ENCODE assay signal across 25 cellular contexts in genomic region chr13:22596157-22596863, GRCh38.
A peak's percentile ranks its signal among the peaks of the same experiment; 100 is the strongest.
DNase-seq lines count a peak whose midpoint lies in the region; ATAC-seq and TF ChIP-seq lines count a peak whose summit lies in the region.
"Had no signal": no experiment of that assay in that cellular context is flagged by ENCODE, and none has a peak within 500 bp of the region (broad histone marks: within the 10 kb centered on the region; RNA-seq: fewer than 3 reads in every experiment).

No MANE protein-coding gene starts in this region.

- in situ Hi-C loops in GM23248 (cut with MboI), result no loop called here

- no peaks in the 10 kb centered on the region for H3K36me3 ChIP-seq in GM23248 (ENCODE audit: low read depth)
- H3K36me3 ChIP-seq: HAP-1, ovary, sigmoid colon, SJSA1, vagina had no signal

- no peak overlapping the region for H2AFZ ChIP-seq in GM23248

- no peak overlapping the region for H3K27ac ChIP-seq in GM23248
- H3K27ac ChIP-seq: ovary, sigmoid colon, SJSA1, vagina, VCaP had no signal

- no peaks in the 10 kb centered on the region for H3K4me1 ChIP-seq in GM23248 (ENCODE audit: insufficient read depth)
- H3K4me1 ChIP-seq: HAP-1, sigmoid colon, SJSA1 had no signal

- H4K20me1 ChIP-seq in GM23248 (ENCODE audit: insufficient read depth), result no peaks in the 10 kb centered on the region

- ATAC-seq in HG03135 (IDR thresholded peaks at IDR 0.05; ENCODE audit: unreplicated experiment), result no peak
- ATAC-seq: activated naive CD4-positive, alpha-beta T cell treated with anti-CD3 and anti-CD28 coated beads, Interleukin-2, amount 50 U/mL, for 72 hours; GM12878; Panc1 had no signal

- no peaks in the 10 kb centered on the region for H3K9me3 ChIP-seq in GM23248 (ENCODE audit: low read depth)
- H3K9me3 ChIP-seq: HAP-1, ovary, sigmoid colon, SJSA1, vagina had no signal

- no peak overlapping the region for H3K9ac ChIP-seq in GM23248

- H3K27me3 ChIP-seq in GM23248 (replicated peaks; ENCODE audit: insufficient read depth), result no peaks in the 10 kb centered on the region
- H3K27me3 ChIP-seq: ovary, SJSA1, vagina had no signal

- no peaks in the 10 kb centered on the region for H3F3A ChIP-seq in GM23248 (ENCODE audit: insufficient read depth)

- no peaks in the 10 kb centered on the region for H3K9me2 ChIP-seq in GM23248 (ENCODE audit: insufficient read depth)

- TF ChIP-seq CTCF in fibroblast of mammary gland (conservative IDR thresholded peaks at IDR 0.05; ENCODE audit: control insufficient read depth, insufficient read depth, low read depth, low read length), result no peak

- DNase-seq in DMS153 (lab: John Stamatoyannopoulos, UW) (peak; percentile 16), GM23248 (peak; percentile 3), fibroblast of mammary gland (ENCODE audit: low read depth) (peak; percentile 1), non-pigmented ciliary epithelial cell (ENCODE audit: low read depth) (peak; percentile 5), COLO829 (ENCODE audit: low spot score) (no peak), UCSD-AML1 (lab: John Stamatoyannopoulos, UW; ENCODE audit: unreplicated experiment) (no peak)
- DNase-seq: activated CD4-positive, alpha-beta T cell treated with anti-CD3 and anti-CD28 coated beads, Interleukin-2, amount 50 U/mL, for 1 hour; CD4-positive, CD25-positive, alpha-beta regulatory T cell; cerebellar nuclear complex; foreskin melanocyte; hippocampal formation; NCI-H1436 treated with DMSO at 0.1 percent for 48 hours; NK-92 treated with Interleukin-12 subunit alpha and Interleukin-12 subunit beta, amount 100 ng/mL, for 24 hours; ovary; sigmoid colon; substantia nigra had no signal

- 36 to 41% methylated on average over 5 of the region's 5 CpGs for WGBS in GM23248 (ENCODE audit: low coverage in 1 of 2, low lambda C conversion rate in 2 of 2, missing lambda C conversion rate in 2 of 2), 2 experiments

- no peaks in the 10 kb centered on the region for H3K79me2 ChIP-seq in GM23248 (ENCODE audit: insufficient read depth)

- H3K4me3 ChIP-seq in GM23248 (no peak overlapping the region), fibroblast of mammary gland (ENCODE audit: control insufficient read depth, low read depth, low read length) (no peak overlapping the region)
- H3K4me3 ChIP-seq: GM12878, HAP-1, lung, ovary, sigmoid colon, SJSA1, vagina had no signal

- no peak overlapping the region for H3K4me2 ChIP-seq in GM23248 (ENCODE audit: unreplicated experiment)

Comparison
In these comparisons a context has a peak if more than half of its experiments do, and no peak if none do; other contexts are left out.
1. DNase-seq: peak in DMS153 (single experiment), GM23248 (single experiment), fibroblast of mammary gland (single experiment) and non-pigmented ciliary epithelial cell (single experiment); none in COLO829 (single experiment) and UCSD-AML1 (single experiment).